ENCODE assay signal across 8 cellular contexts in genomic region chr15:47511241-47511640, GRCh38.
"Had no signal": no experiment of that assay in that cellular context is flagged by ENCODE, and none has a peak within 500 bp of the region (broad histone marks: within the 10 kb centered on the region; RNA-seq: fewer than 3 reads in every experiment).

No MANE protein-coding gene starts in this region.

- H3K9ac ChIP-seq: GM23248 had no signal

- FAIRE-seq: HTR-8/SVneo, K562 had no signal

- DNase-seq: GM23248, GOT3, H7, HCEC 1CT, IMR-90, KG1 had no signal

- H2AFZ ChIP-seq: GM23248 had no signal

- H3K27ac ChIP-seq: GM23248 had no signal

- H3K4me3 ChIP-seq: GM23248, K562 had no signal
